25 cellular contexts compared by ENCODE assay signal in genomic region chr22:47076758-47077157, GRCh38.
DNase-seq lines count a peak whose midpoint lies in the region; ATAC-seq, FAIRE-seq and TF ChIP-seq lines count a peak whose summit lies in the region.
"Had no signal": no experiment of that assay in that cellular context is flagged by ENCODE, and none has a peak within 500 bp of the region (broad histone marks: within the 10 kb centered on the region; RNA-seq: fewer than 3 reads in every experiment).

No MANE protein-coding gene starts in this region.

- in situ Hi-C loops in K562 (cut with MboI), result no loop called here

- H4K20me1 ChIP-seq in K562 (replicated peaks; ENCODE audit: control insufficient read depth, insufficient read depth, low read length), result no peaks in the 10 kb centered on the region

- no peaks in the 10 kb centered on the region for H3K4me1 Mint-ChIP-seq in T-helper 2 cell treated with Interferon-gamma antibody and Interleukin-4, amounts not matched to agents 5 μg/mL and 100 μg/mL, for 36 hours (ENCODE audit: low read depth)
- H3K4me1 Mint-ChIP-seq in naive thymus-derived CD8-positive, alpha-beta T cell, result peaks cover under 1 to 2% (median 2%) of the 10 kb centered on the region in 4 donors
- H3K4me1 Mint-ChIP-seq: CD14-positive monocyte had no signal

- intact Hi-C loops in K562 (cut with micrococcal nuclease), result no loop called here

- H3K79me2 ChIP-seq in K562 (ENCODE audit: control insufficient read depth, insufficient read depth, low read length), result no peaks in the 10 kb centered on the region

- H3K27me3 ChIP-seq in K562 (ENCODE audit: control insufficient read depth in 2 of 2, insufficient read depth in 2 of 2, low read length in 2 of 2), result no peaks in the 10 kb centered on the region
- H3K27me3 ChIP-seq: BE2C, BLaER1 had no signal

- H3K4me2 ChIP-seq in K562 (ENCODE audit: insufficient read depth, low read length), result no peak overlapping the region
- H3K4me2 ChIP-seq: BLaER1 had no signal

- TF ChIP-seq RAD21 in K562 (CRISPR knock-in tag; conservative IDR thresholded peaks at IDR 0.05 in 1 of 2, IDR thresholded peaks at IDR 0.05 in 1 of 2), result no peak

- H3K9ac ChIP-seq in K562 (ENCODE audit: insufficient read depth in 1 of 2, low read depth in 2 of 2, low read length in 2 of 2), result no peak overlapping the region
- H3K9ac ChIP-seq: BLaER1 had no signal

- no TSS peak for BruUV-seq in K562 (replicated peaks; lab: Mats Ljungman, UMichigan)

- WGBS in K562 (ENCODE audit: insufficient coverage, low coverage, missing lambda C conversion rate), result 72% methylated on average over 2 of the region's 2 CpGs

- no peak for TF ChIP-seq CTCF in K562 (IDR thresholded peaks at IDR 0.05 in 2 of 3, conservative IDR thresholded peaks at IDR 0.05 in 1 of 3; ENCODE audit: insufficient read depth in 2 of 3, low read depth in 1 of 3, low read length in 3 of 3)

- H3K9me3 Mint-ChIP-seq in T-helper 2 cell treated with Interferon-gamma antibody and Interleukin-4, amounts not matched to agents 5 μg/mL and 100 μg/mL, for 36 hours, result peaks cover 67% of the 10 kb centered on the region
- peaks cover 0 to 39% (median 15%) of the 10 kb centered on the region in 9 donors for H3K9me3 Mint-ChIP-seq in naive thymus-derived CD8-positive, alpha-beta T cell

- POLR2A ChIA-PET in K562 (lab: Yijun Ruan, JAX), result no interaction called here
- POLR2A ChIA-PET in naive thymus-derived CD8-positive, alpha-beta T cell (lab: Charles Lee), result no interaction called here

- H2AFZ ChIP-seq in K562 (ENCODE audit: low read depth, low read length), result no peak overlapping the region

- no peak for TF ChIP-seq POLR2A in K562 (conservative IDR thresholded peaks at IDR 0.05)

- no peak for FAIRE-seq in K562 (lab: Jason Lieb, UNC)
- FAIRE-seq: A204.1, GM12892, GM18507 had no signal

- no peaks in the 10 kb centered on the region for H3K27me3 Mint-ChIP-seq in T-helper 2 cell treated with Interferon-gamma antibody and Interleukin-4, amounts not matched to agents 5 μg/mL and 100 μg/mL, for 36 hours (ENCODE audit: low read depth)
- no peaks in the 10 kb centered on the region for H3K27me3 Mint-ChIP-seq in naive thymus-derived CD8-positive, alpha-beta T cell
- H3K27me3 Mint-ChIP-seq: CD4-positive, alpha-beta memory T cell; CD4-positive, CD25-positive, alpha-beta regulatory T cell; CD8-positive, alpha-beta memory T cell had no signal

- no peak for ATAC-seq in K562
- ATAC-seq in naive thymus-derived CD8-positive, alpha-beta T cell, result no peak

- H3K9me1 ChIP-seq in K562 (ENCODE audit: control insufficient read depth, insufficient read depth, low read length), result no peaks in the 10 kb centered on the region

- peak; percentile 22 for DNase-seq in MV-4-11 (lab: John Stamatoyannopoulos, UW)
- DNase-seq in K562 (ENCODE audit: extremely low read depth in 1 of 4, low spot score in 3 of 4), result no peak
- no peak for DNase-seq in OCI-M1 (lab: John Stamatoyannopoulos, UW)
- DNase-seq in T-helper 2 cell treated with Interferon-gamma antibody and Interleukin-4, amounts not matched to agents 5 μg/mL and 100 μg/mL, for 36 hours (ENCODE audit: low spot score), result no peak
- no peak for DNase-seq in naive thymus-derived CD8-positive, alpha-beta T cell
- DNase-seq: 8988T; ACHN; BE2C; C1 segment of cervical spinal cord; CD4-positive, alpha-beta memory T cell; CD4-positive, CD25-positive, alpha-beta regulatory T cell; CD8-positive, alpha-beta memory T cell; COR-L47; DMS 273 treated with DMSO at 0.1 percent for 48 hours; DMS153; DMS53; DMS79; DND-41; EL; GDM1 had no signal

- CTCF ChIA-PET in K562 (lab: Yijun Ruan, JAX; ENCODE audit: low intra/inter-chr PET ratio), result no interaction called here

- no peaks in the 10 kb centered on the region for H3K4me1 ChIP-seq in K562 (replicated peaks in 1 of 2; ENCODE audit: control insufficient read depth in 2 of 2, insufficient read depth in 2 of 2, low read length in 2 of 2)
- H3K4me1 ChIP-seq: BE2C had no signal

- no peak overlapping the region for H3K4me3 ChIP-seq in K562
- H3K4me3 ChIP-seq: BLaER1 had no signal

- peaks cover 22% of the 10 kb centered on the region for H3K36me3 Mint-ChIP-seq in T-helper 2 cell treated with Interferon-gamma antibody and Interleukin-4, amounts not matched to agents 5 μg/mL and 100 μg/mL, for 36 hours (ENCODE audit: low read depth)
- H3K36me3 Mint-ChIP-seq in naive thymus-derived CD8-positive, alpha-beta T cell, result peaks cover 20 to 33% (median 24%) of the 10 kb centered on the region in 3 donors

- H3K4me3 Mint-ChIP-seq in T-helper 2 cell treated with Interferon-gamma antibody and Interleukin-4, amounts not matched to agents 5 μg/mL and 100 μg/mL, for 36 hours, result no peak overlapping the region
- H3K4me3 Mint-ChIP-seq in naive thymus-derived CD8-positive, alpha-beta T cell, result no peak overlapping the region
- H3K4me3 Mint-ChIP-seq: CD14-positive monocyte; CD4-positive, alpha-beta memory T cell; CD4-positive, CD25-positive, alpha-beta regulatory T cell; CD8-positive, alpha-beta memory T cell had no signal

- H3K36me3 ChIP-seq in K562 (ENCODE audit: control insufficient read depth, insufficient read depth, low read length), result no peaks in the 10 kb centered on the region
- H3K36me3 ChIP-seq: BE2C had no signal

- no peak overlapping the region for H3K27ac Mint-ChIP-seq in T-helper 2 cell treated with Interferon-gamma antibody and Interleukin-4, amounts not matched to agents 5 μg/mL and 100 μg/mL, for 36 hours
- no peak overlapping the region for H3K27ac Mint-ChIP-seq in naive thymus-derived CD8-positive, alpha-beta T cell
- H3K27ac Mint-ChIP-seq: CD4-positive, alpha-beta memory T cell; CD4-positive, CD25-positive, alpha-beta regulatory T cell; CD8-positive, alpha-beta memory T cell had no signal

- no peak for TF ChIP-seq EP300 in K562 (IDR thresholded peaks at IDR 0.05; ENCODE audit: low read length)

- no peak overlapping the region for H3K27ac ChIP-seq in K562 (ENCODE audit: extremely low read depth, low read depth, low read length)
- H3K27ac ChIP-seq: BLaER1 had no signal

- H3K9me3 ChIP-seq in K562 (replicated peaks; ENCODE audit: control insufficient read depth, insufficient read depth, low read depth, low read length), result no peaks in the 10 kb centered on the region; the same call in 1 of the 2 replicates
- H3K9me3 ChIP-seq: BE2C had no signal

TF ChIP-seq in K562, 482 proteins besides CTCF, POLR2A, EP300 and RAD21:
- TF ChIP-seq HNRNPLL (IDR thresholded peaks at IDR 0.05; ENCODE audit: low read depth, low read length, poor library complexity, severe bottlenecking) (no peak), RBM25 (IDR thresholded peaks at IDR 0.05; ENCODE audit: low read depth, low read length, severe bottlenecking) (peak; percentile 56), SPI1 (IDR thresholded peaks at IDR 0.05; ENCODE audit: borderline replicate concordance, low read depth, low read length) (peak; percentile 60), KDM5B (IDR thresholded peaks at IDR 0.05; ENCODE audit: insufficient replicate concordance, low read depth, low read length) (no peak), CREB5 (CRISPR knock-in tag; IDR thresholded peaks at IDR 0.05) (no peak)
TF ChIP-seq in K562: peak in this region for 2.
